In genomic region chr2:188609321-188610049, GRCh38 we compare ENCODE assay signal across 24 cellular contexts.
DNase-seq lines count a peak whose midpoint lies in the region; ATAC-seq and TF ChIP-seq lines count a peak whose summit lies in the region.
"Had no signal": no experiment of that assay in that cellular context is flagged by ENCODE, and none has a peak within 500 bp of the region (broad histone marks: within the 10 kb centered on the region; RNA-seq: fewer than 3 reads in every experiment).

No MANE protein-coding gene starts in this region.

- H3K27me3 ChIP-seq in brain microvascular endothelial cell (replicated peaks) = no peaks in the 10 kb centered on the region
- H3K27me3 ChIP-seq: testis had no signal

- H3K4me3 ChIP-seq in AG10803 (ENCODE audit: low read length) (no peak overlapping the region), brain microvascular endothelial cell (ENCODE audit: low read depth, low read length) (no peak overlapping the region)
- H3K4me3 ChIP-seq: GM12878, testis had no signal

- H3K27me3 Mint-ChIP-seq in activated CD8-positive, alpha-beta T cell treated with anti-CD3 and anti-CD28 coated beads for 36 hours = no peaks in the 10 kb centered on the region
- no peaks in the 10 kb centered on the region for H3K27me3 Mint-ChIP-seq in activated naive CD8-positive, alpha-beta T cell treated with anti-CD3 and anti-CD28 coated beads for 36 hours
- H3K27me3 Mint-ChIP-seq: activated naive CD4-positive, alpha-beta T cell treated with anti-CD3 and anti-CD28 coated beads, Interleukin-2, amount 50 U/mL, for 24 hours; activated T-cell treated with anti-CD3 and anti-CD28 coated beads, Interleukin-2, amount 50 U/mL, for 24 hours; CD4-positive, alpha-beta T cell; dendritic cell treated with granulocyte-macrophage colony-stimulating factor and Interleukin-4, amounts not matched to agents 40 ng/mL and 50 ng/mL, for 4 days; natural killer cell treated with Interleukin-12 subunit alpha and Interleukin-12 subunit beta and Interleukin-15 and Interleukin-18, amount 100 ng/mL, for 72 hours had no signal

- no peak overlapping the region for H3K4me3 Mint-ChIP-seq in activated CD8-positive, alpha-beta T cell treated with anti-CD3 and anti-CD28 coated beads for 36 hours
- H3K4me3 Mint-ChIP-seq in activated naive CD8-positive, alpha-beta T cell treated with anti-CD3 and anti-CD28 coated beads for 36 hours = no peak overlapping the region
- H3K4me3 Mint-ChIP-seq: activated CD8-positive, alpha-beta T cell treated with anti-CD3 and anti-CD28 coated beads, Interleukin-2, amount 10 ng/mL, durations not matched to agents 7 days and 5 days; activated naive CD4-positive, alpha-beta T cell treated with anti-CD3 and anti-CD28 coated beads, Interleukin-2, amount 50 U/mL, for 24 hours; activated T-cell treated with anti-CD3 and anti-CD28 coated beads, Interleukin-2, amount 50 U/mL, for 24 hours; CD4-positive, alpha-beta T cell; dendritic cell treated with granulocyte-macrophage colony-stimulating factor and Interleukin-4, amounts not matched to agents 40 ng/mL and 50 ng/mL, for 4 days; natural killer cell treated with Interleukin-12 subunit alpha and Interleukin-12 subunit beta and Interleukin-15 and Interleukin-18, amount 100 ng/mL, for 72 hours had no signal

- POLR2A ChIA-PET in activated CD8-positive, alpha-beta T cell treated with anti-CD3 and anti-CD28 coated beads for 36 hours (lab: Charles Lee) = no interaction called here

- in situ Hi-C loops in brain microvascular endothelial cell (cut with HindIII; ENCODE audit: low pct_ligation_motif_present, low sequenced_read_pairs) = no loop called here

- CTCF ChIA-PET in activated CD8-positive, alpha-beta T cell treated with anti-CD3 and anti-CD28 coated beads for 36 hours (lab: Charles Lee) = no interaction called here

- H3K27ac ChIP-seq in brain microvascular endothelial cell = no peak overlapping the region
- H3K27ac ChIP-seq: parathyroid adenoma had no signal

- H3K9me3 Mint-ChIP-seq in activated CD8-positive, alpha-beta T cell treated with anti-CD3 and anti-CD28 coated beads for 36 hours = peaks cover 2% of the 10 kb centered on the region
- H3K9me3 Mint-ChIP-seq in activated naive CD8-positive, alpha-beta T cell treated with anti-CD3 and anti-CD28 coated beads for 36 hours = no peaks in the 10 kb centered on the region
- H3K9me3 Mint-ChIP-seq: activated T-cell treated with anti-CD3 and anti-CD28 coated beads, Interleukin-2, amount 50 U/mL, for 24 hours; CD4-positive, alpha-beta T cell had no signal

- no peaks in the 10 kb centered on the region for H3K36me3 ChIP-seq in brain microvascular endothelial cell (replicated peaks)

- no peak for ATAC-seq in activated CD8-positive, alpha-beta T cell treated with anti-CD3 and anti-CD28 coated beads for 36 hours
- ATAC-seq: activated CD8-positive, alpha-beta T cell treated with anti-CD3 and anti-CD28 coated beads, Interleukin-2, amount 10 ng/mL, durations not matched to agents 7 days and 5 days; GM12878; left cardiac atrium had no signal

- TF ChIP-seq CTCF in AG10803 (conservative IDR thresholded peaks at IDR 0.05; ENCODE audit: low read length) (no peak), brain microvascular endothelial cell (IDR thresholded peaks at IDR 0.05; ENCODE audit: low read depth, low read length, missing control alignments) (no peak)
- TF ChIP-seq CTCF in activated CD8-positive, alpha-beta T cell treated with anti-CD3 and anti-CD28 coated beads for 36 hours (IDR thresholded peaks at IDR 0.05) = no peak

- H3K27ac Mint-ChIP-seq in activated CD8-positive, alpha-beta T cell treated with anti-CD3 and anti-CD28 coated beads for 36 hours = no peak overlapping the region
- no peak overlapping the region for H3K27ac Mint-ChIP-seq in activated naive CD8-positive, alpha-beta T cell treated with anti-CD3 and anti-CD28 coated beads for 36 hours
- H3K27ac Mint-ChIP-seq: activated CD8-positive, alpha-beta T cell treated with anti-CD3 and anti-CD28 coated beads, Interleukin-2, amount 10 ng/mL, durations not matched to agents 7 days and 5 days; activated naive CD4-positive, alpha-beta T cell treated with anti-CD3 and anti-CD28 coated beads, Interleukin-2, amount 50 U/mL, for 24 hours; activated T-cell treated with anti-CD3 and anti-CD28 coated beads, Interleukin-2, amount 50 U/mL, for 24 hours; CD4-positive, alpha-beta T cell; dendritic cell treated with granulocyte-macrophage colony-stimulating factor and Interleukin-4, amounts not matched to agents 40 ng/mL and 50 ng/mL, for 4 days; natural killer cell treated with Interleukin-12 subunit alpha and Interleukin-12 subunit beta and Interleukin-15 and Interleukin-18, amount 100 ng/mL, for 72 hours had no signal

- DNase-seq in AG10803 (ENCODE audit: low read depth) = peak; percentile 40
- peak; percentile 59 for DNase-seq in LHCN-M2 (ENCODE audit: low read depth)
- peak; percentile 29 for DNase-seq in brain microvascular endothelial cell
- peak; percentile 75 for DNase-seq in kidney tubule cell (ENCODE audit: low spot score)
- DNase-seq in activated CD8-positive, alpha-beta T cell treated with anti-CD3 and anti-CD28 coated beads for 36 hours = no peak
- DNase-seq in hepatic stellate cell (ENCODE audit: low spot score) = no peak
- no peak for DNase-seq in activated naive CD8-positive, alpha-beta T cell treated with anti-CD3 and anti-CD28 coated beads for 36 hours
- no peak for DNase-seq in activated CD4-positive, alpha-beta T cell treated with anti-CD3 and anti-CD28 coated beads, Interleukin-2, amount 50 U/mL, for 1 hour
- DNase-seq: activated CD8-positive, alpha-beta T cell treated with anti-CD3 and anti-CD28 coated beads, Interleukin-2, amount 10 ng/mL, durations not matched to agents 7 days and 5 days; activated T-cell treated with anti-CD3 and anti-CD28 coated beads, Interleukin-2, amount 50 U/mL, for 24 hours; CD4-positive, alpha-beta T cell; DMS153; Kasumi-1; left cardiac atrium; mesendoderm; NCI-H1105; NCI-H2107; NCI-H510A treated with DMSO at 0.1 percent for 48 hours; testis had no signal

- intact Hi-C loops in activated CD8-positive, alpha-beta T cell treated with anti-CD3 and anti-CD28 coated beads for 36 hours (cut with micrococcal nuclease) = no loop called here

- H3K36me3 Mint-ChIP-seq in activated CD8-positive, alpha-beta T cell treated with anti-CD3 and anti-CD28 coated beads for 36 hours (ENCODE audit: low read depth) = no peaks in the 10 kb centered on the region
- no peaks in the 10 kb centered on the region for H3K36me3 Mint-ChIP-seq in activated naive CD8-positive, alpha-beta T cell treated with anti-CD3 and anti-CD28 coated beads for 36 hours
- H3K36me3 Mint-ChIP-seq: activated naive CD4-positive, alpha-beta T cell treated with anti-CD3 and anti-CD28 coated beads, Interleukin-2, amount 50 U/mL, for 24 hours; natural killer cell treated with Interleukin-12 subunit alpha and Interleukin-12 subunit beta and Interleukin-15 and Interleukin-18, amount 100 ng/mL, for 72 hours had no signal

- no peaks in the 10 kb centered on the region for H3K4me1 Mint-ChIP-seq in activated CD8-positive, alpha-beta T cell treated with anti-CD3 and anti-CD28 coated beads for 36 hours (ENCODE audit: low read depth)
- H3K4me1 Mint-ChIP-seq in activated naive CD8-positive, alpha-beta T cell treated with anti-CD3 and anti-CD28 coated beads for 36 hours = no peaks in the 10 kb centered on the region
- H3K4me1 Mint-ChIP-seq: activated naive CD4-positive, alpha-beta T cell treated with anti-CD3 and anti-CD28 coated beads, Interleukin-2, amount 50 U/mL, for 24 hours had no signal

Comparison
In these comparisons a context has a peak if more than half of its experiments do, and no peak if none do; other contexts are left out.
1. DNase-seq: peak in AG10803 (single experiment), LHCN-M2 (single experiment), brain microvascular endothelial cell (single experiment) and kidney tubule cell (single experiment); none in activated CD8-positive, alpha-beta T cell treated with anti-CD3 and anti-CD28 coated beads for 36 hours (single experiment), hepatic stellate cell (single experiment), activated naive CD8-positive, alpha-beta T cell treated with anti-CD3 and anti-CD28 coated beads for 36 hours (single experiment) and activated CD4-positive, alpha-beta T cell treated with anti-CD3 and anti-CD28 coated beads, Interleukin-2, amount 50 U/mL, for 1 hour (single experiment).